In genomic region chr3:197456271-197457091, GRCh38 we compare ENCODE assay signal across 8 cellular contexts.
DNase-seq lines count a peak whose midpoint lies in the region; ATAC-seq, FAIRE-seq and TF ChIP-seq lines count a peak whose summit lies in the region.

No MANE protein-coding gene starts in this region.

- H3K27ac ChIP-seq in H1 (ENCODE audit: low read depth, low read length), result no peak overlapping the region; the same call in 1 of the 2 replicates

- no peak for TF ChIP-seq EP300 in H1 (IDR thresholded peaks at IDR 0.05; ENCODE audit: borderline replicate concordance in 1 of 2, low read depth in 2 of 2, low read length in 2 of 2)

- H3K9me3 Mint-ChIP-seq in mesothelial cell of epicardium, result no peaks in the 10 kb centered on the region

- H3K36me3 Mint-ChIP-seq in mesothelial cell of epicardium, result no peaks in the 10 kb centered on the region

- H3K4ac ChIP-seq in H1 (replicated peaks; ENCODE audit: insufficient read length, low read depth, low read length), result peak overlapping the region; percentile 74

- no peaks in the 10 kb centered on the region for H3K9me3 ChIP-seq in H1 (ENCODE audit: insufficient read depth in 2 of 2, low read depth in 1 of 2, low read length in 1 of 2)

- no peak overlapping the region for H2AK5ac ChIP-seq in H1 (ENCODE audit: low read depth, low read length)

- H2BK120ac ChIP-seq in H1 (replicated peaks; ENCODE audit: low read depth, low read length), result peak overlapping the region; percentile 70

- CTCF ChIA-PET in H1 (lab: Charles Lee; ENCODE audit: partially characterized antibody), result interaction anchor here (0.8 to 3.0 kb wide), 10 partner anchors 10 to 234 kb away, joined by 3 to 10 read pairs (median 4); no protein-coding TSS in a partner anchor

- H3K18ac ChIP-seq in H1 (ENCODE audit: extremely low read depth, low read length), result peak overlapping the region; percentile 95

- H3K4me2 ChIP-seq in H1 (ENCODE audit: insufficient read depth in 1 of 2, low read depth in 2 of 2, low read length in 2 of 2), result peak overlapping the region; percentile 86 to 89

- peak overlapping the region; percentile 82; the same call in 1 of the 2 replicates for H2BK15ac ChIP-seq in H1 (ENCODE audit: low read length)

- peak overlapping the region; percentile 91 for H4K91ac ChIP-seq in H1 (replicated peaks; ENCODE audit: insufficient read length, low read length)

- H4K8ac ChIP-seq in H1 (ENCODE audit: extremely low read depth, insufficient read depth, low read length), result peak overlapping the region; percentile 88

- H3K14ac ChIP-seq in H1 (ENCODE audit: insufficient read length), result no peak overlapping the region

- no peaks in the 10 kb centered on the region for H3K36me3 ChIP-seq in H1 (ENCODE audit: control insufficient read depth in 2 of 4, insufficient read depth in 4 of 4, low read length in 3 of 4)

- H2BK20ac ChIP-seq in H1 (ENCODE audit: low read length), result peak overlapping the region; percentile 66; the same call in 1 of the 2 replicates

- no peaks in the 10 kb centered on the region for H3K79me1 ChIP-seq in H1 (ENCODE audit: low read depth, low read length)

- peaks cover 17% of the 10 kb centered on the region for H3K4me1 Mint-ChIP-seq in mesothelial cell of epicardium

- no peaks in the 10 kb centered on the region for H4K20me1 ChIP-seq in H1 (replicated peaks in 1 of 2; ENCODE audit: control insufficient read depth in 1 of 2, insufficient read depth in 2 of 2, low read length in 2 of 2)

- H2AFZ ChIP-seq in H1 (ENCODE audit: low read length), result peak overlapping the region; percentile 89; the same call in 1 of the 2 replicates

- no peak overlapping the region for H3K23ac ChIP-seq in H1 (ENCODE audit: insufficient read length)

- peaks cover 14% of the 10 kb centered on the region for H3K23me2 ChIP-seq in H1 (ENCODE audit: low read depth, low read length)

- H3K4me3 ChIP-seq in GM08714 (ENCODE audit: low read length), result peak overlapping the region; percentile 60; the same call in 1 of the 2 replicates
- peak overlapping the region; percentile 54 to 75 (median 64) for H3K4me3 ChIP-seq in H1 (ENCODE audit: extremely low read depth in 1 of 4, insufficient read depth in 2 of 4, low read depth in 3 of 4, low read length in 4 of 4)

- POLR2A ChIA-PET in H1 (lab: Charles Lee; ENCODE audit: partially characterized antibody), result interaction anchor here (1.1 to 1.7 kb wide), 2 partner anchors 11 to 49 kb away, joined by 3 to 5 read pairs; no protein-coding TSS in a partner anchor

- no peak for FAIRE-seq in H1 (lab: Jason Lieb, UNC)

- H4K5ac ChIP-seq in H1 (ENCODE audit: insufficient read length, low read depth, low read length), result peak overlapping the region; percentile 86

- no peaks in the 10 kb centered on the region for H3K79me2 ChIP-seq in H1 (ENCODE audit: control insufficient read depth in 1 of 2, insufficient read depth in 2 of 2, low read length in 2 of 2)

- TF ChIP-seq CTCF in H1 (IDR thresholded peaks at IDR 0.05; ENCODE audit: control extremely low read depth in 1 of 3, insufficient read depth in 1 of 3, low read depth in 1 of 3, low read length in 3 of 3) (no peak), mesothelial cell of epicardium (IDR thresholded peaks at IDR 0.05; ENCODE audit: unreplicated experiment) (no peak)

- peaks cover 17% of the 10 kb centered on the region for H3K27me3 Mint-ChIP-seq in mesothelial cell of epicardium (ENCODE audit: low read depth)

- H3K27me3 ChIP-seq in H1 (replicated peaks in 1 of 4; ENCODE audit: control insufficient read depth in 3 of 4, extremely low read depth in 1 of 4, insufficient read depth in 3 of 4, low read length in 3 of 4), result peaks cover 0 to 11% (median 8%) of the 10 kb centered on the region in 4 experiments; a peak in 5 of 7 replicates

- 16% methylated on average over 37 of the region's 47 CpGs; no CpG with 5 or more reads in 1 of the 2 experiments for WGBS in H1 (ENCODE audit: extremely low coverage in 1 of 2, insufficient coverage in 1 of 2, insufficient read length in 1 of 2, insufficient replicate concordance in 2 of 2, low coverage in 1 of 2, low lambda C conversion rate in 2 of 2, missing lambda C conversion rate in 1 of 2), 2 experiments

- DNase-seq in activated CD4-positive, alpha-beta T cell treated with anti-CD3 and anti-CD28 coated beads, Interleukin-2, amount 50 U/mL, for 4 hours, result peak; percentile 18 to 32
- DNase-seq in H1 (ENCODE audit: low read depth in 1 of 2, low spot score in 2 of 2), result peak; percentile 34 to 80
- peak; percentile 79 to 85 for DNase-seq in mesothelial cell of epicardium (ENCODE audit: low spot score in 2 of 2, unreplicated experiment in 2 of 2)
- DNase-seq in stimulated activated CD8-positive, alpha-beta memory T cell treated with anti-CD3 and anti-CD28 coated beads, Interleukin-4, amount 100 ng/mL, for 48 hours, result peak; percentile 72
- no peak for DNase-seq in NCI-H146 treated with DMSO at 0.1 percent for 48 hours (lab: John Stamatoyannopoulos, UW; ENCODE audit: unreplicated experiment)
- no peak for DNase-seq in effector CD8-positive, alpha-beta T cell (lab: John Stamatoyannopoulos, UW)

- H3K9ac ChIP-seq in H1 (replicated peaks in 1 of 4; ENCODE audit: extremely low read depth in 1 of 4, low read depth in 3 of 4, low read length in 3 of 4), result peak overlapping the region in 3 of 4 experiments; percentile 36 to 66 (median 42); a peak in 2 of 7 replicates

- peaks cover 0 to 9% (median 1%) of the 10 kb centered on the region in 4 experiments; a peak in 3 of 7 replicates for H3K4me1 ChIP-seq in H1 (replicated peaks in 1 of 4; ENCODE audit: control insufficient read depth in 3 of 4, insufficient read depth in 4 of 4, low read length in 3 of 4)

- ATAC-seq in HG03159 (IDR thresholded peaks at IDR 0.05; ENCODE audit: unreplicated experiment), result peak; percentile 58

- H3K27ac Mint-ChIP-seq in mesothelial cell of epicardium, result peak overlapping the region; percentile 93

- H3K4me3 Mint-ChIP-seq in mesothelial cell of epicardium, result peak overlapping the region; percentile 73

- peak overlapping the region; percentile 92 for H3K56ac ChIP-seq in H1 (replicated peaks; ENCODE audit: insufficient read length, low read depth, low read length)

- peak overlapping the region; percentile 81; the same call in 1 of the 2 replicates for H2BK5ac ChIP-seq in H1 (ENCODE audit: low read depth, low read length)

- TF ChIP-seq RAD21 in H1 (IDR thresholded peaks at IDR 0.05 in 1 of 2, conservative IDR thresholded peaks at IDR 0.05 in 1 of 2; ENCODE audit: low read depth in 2 of 2, low read length in 2 of 2), result peak in 1 of 2 experiments; percentile 18; a peak in 1 of 4 replicates

- H2BK12ac ChIP-seq in H1 (ENCODE audit: low read depth, low read length), result no peak overlapping the region; the same call in 1 of the 2 replicates

- TF ChIP-seq POLR2A in H1 (IDR thresholded peaks at IDR 0.05; ENCODE audit: control extremely low read depth in 1 of 2, low read depth in 2 of 2, low read length in 2 of 2), result no peak; a peak in 1 of 3 replicates

TF ChIP-seq in H1, 55 proteins besides CTCF, POLR2A, EP300 and RAD21 (continues in another document):
- TF ChIP-seq RFX5 (IDR thresholded peaks at IDR 0.05; ENCODE audit: borderline replicate concordance, low read depth, low read length) (no peak), BACH1 (IDR thresholded peaks at IDR 0.05; ENCODE audit: low read length) (no peak), SP1 (IDR thresholded peaks at IDR 0.05; ENCODE audit: low read depth, low read length) (no peak), KDM5A (IDR thresholded peaks at IDR 0.05; ENCODE audit: low read length) (no peak), CEBPB (IDR thresholded peaks at IDR 0.05; ENCODE audit: low read depth, low read length) (no peak), TAF7 (optimal IDR thresholded peaks at IDR 0.05; ENCODE audit: borderline replicate concordance, low read depth, low read length) (no peak), GTF2F1 (IDR thresholded peaks at IDR 0.05; ENCODE audit: borderline replicate concordance, low read depth, low read length) (0 out of 2 replicates have a peak, but pooled peaks have one; percentile 34), SIX5 (IDR thresholded peaks at IDR 0.05; ENCODE audit: low read depth, low read length) (no peak), CREB1 (IDR thresholded peaks at IDR 0.05) (no peak), TBP (IDR thresholded peaks at IDR 0.05; ENCODE audit: low read depth, low read length) (no peak), HDAC2 (IDR thresholded peaks at IDR 0.05; ENCODE audit: borderline replicate concordance in 1 of 2, low read depth in 2 of 2, low read length in 2 of 2) (no peak; a peak in 1 of 4 replicates), CTBP2 (IDR thresholded peaks at IDR 0.05; ENCODE audit: borderline replicate concordance, insufficient read depth, insufficient read length, low read length) (no peak), TEAD4 (IDR thresholded peaks at IDR 0.05; ENCODE audit: low read depth, low read length) (peak; percentile 68), JUND (IDR thresholded peaks at IDR 0.05; ENCODE audit: low read length) (no peak), SUZ12 (IDR thresholded peaks at IDR 0.05; ENCODE audit: low read length) (no peak), RXRA (IDR thresholded peaks at IDR 0.05; ENCODE audit: insufficient read depth, low read depth, low read length) (no peak), ATF3 (IDR thresholded peaks at IDR 0.05; ENCODE audit: insufficient read depth, low read depth, low read length) (no peak; the same call in 1 of the 2 replicates), USF2 (IDR thresholded peaks at IDR 0.05; ENCODE audit: low read length) (peak; percentile 82), SRF (IDR thresholded peaks at IDR 0.05; ENCODE audit: low read depth, low read length) (no peak)

Comparison
In these comparisons a context has a peak if more than half of its experiments do, and no peak if none do; other contexts are left out.
1. DNase-seq: peak in activated CD4-positive, alpha-beta T cell treated with anti-CD3 and anti-CD28 coated beads, Interleukin-2, amount 50 U/mL, for 4 hours (2 of 2), H1 (2 of 2), mesothelial cell of epicardium (2 of 2) and stimulated activated CD8-positive, alpha-beta memory T cell treated with anti-CD3 and anti-CD28 coated beads, Interleukin-4, amount 100 ng/mL, for 48 hours (single experiment); none in NCI-H146 treated with DMSO at 0.1 percent for 48 hours (single experiment) and effector CD8-positive, alpha-beta T cell (single experiment).